ENCODE assay signal across 29 cellular contexts in genomic region chr1:192430644-192431043, GRCh38.
"Had no signal": no experiment of that assay in that cellular context is flagged by ENCODE, and none has a peak within 500 bp of the region (broad histone marks: within the 10 kb centered on the region; RNA-seq: fewer than 3 reads in every experiment).

No MANE protein-coding gene starts in this region.

- H3K79me2 ChIP-seq: parathyroid adenoma had no signal

- H3K27me3 ChIP-seq: neural progenitor cell, neutrophil, stomach, testis, thyroid gland, transverse colon, upper lobe of right lung had no signal

- H3K9ac ChIP-seq: neural progenitor cell, parathyroid adenoma had no signal

- H3K9me3 Mint-ChIP-seq: natural killer cell had no signal

- H3K27ac ChIP-seq: left ventricle myocardium inferior, neural progenitor cell, neutrophil, parathyroid adenoma, skin epidermis, stomach, testis, thyroid gland, transverse colon, upper lobe of right lung had no signal

- H3K4me2 ChIP-seq: neural progenitor cell had no signal

- H3K36me3 Mint-ChIP-seq: immature natural killer cell; mesothelial cell of epicardium; natural killer cell; stimulated activated naive B cell treated with anti-CD40 and anti-IgM and Interleukin-4, amounts not matched to agents 10 μg/mL and 1 μg/mL and 100 μg/mL, for 72 hours had no signal

- H3K4me1 ChIP-seq: left ventricle myocardium inferior, neural progenitor cell, parathyroid adenoma, stomach, testis, thyroid gland, transverse colon, upper lobe of right lung had no signal

- DNase-seq: hypothalamus; immature natural killer cell; kidney; left ventricle myocardium inferior; mesendoderm; naive B cell; natural killer cell; nephron progenitor cell; occipital lobe; retina; stimulated activated CD4-positive, alpha-beta T cell treated with anti-CD3 and anti-CD28 coated beads, Interleukin-12 subunit alpha, Interleukin-12 subunit beta, amount 100 ng/mL, for 4 hours; stimulated activated CD4-positive, alpha-beta T cell treated with anti-CD3 and anti-CD28 coated beads, Interleukin-15, amount 100 ng/mL, for 24 hours; stimulated activated CD4-positive, alpha-beta T cell treated with anti-CD3 and anti-CD28 coated beads, Interleukin-2, amount 100 ng/mL, for 24 hours; stimulated activated CD4-positive, alpha-beta T cell treated with anti-CD3 and anti-CD28 coated beads, Interleukin-4, amount 100 ng/mL, for 1 hour; stimulated activated naive B cell treated with anti-CD40 and anti-IgM and Interleukin-4, amounts not matched to agents 10 μg/mL and 1 μg/mL and 100 μg/mL, for 72 hours; stimulated activated naive CD8-positive, alpha-beta T cell treated with anti-CD3 and anti-CD28 coated beads, Interleukin-15, Interleukin-2, amounts not matched to agents 100 U/mL and 50 U/mL, for 24 hours; stomach; testis; thyroid gland; transverse colon; upper lobe of right lung had no signal

- ATAC-seq: natural killer cell; right cardiac atrium; sciatic nerve; stimulated activated naive B cell treated with anti-CD40 and anti-IgM and Interleukin-4, amounts not matched to agents 10 μg/mL and 1 μg/mL and 100 μg/mL, for 72 hours; stimulated activated naive CD8-positive, alpha-beta T cell treated with anti-CD3 and anti-CD28 coated beads, Interleukin-15, Interleukin-2, amounts not matched to agents 100 U/mL and 50 U/mL, for 24 hours; upper lobe of right lung had no signal

- H2AFZ ChIP-seq: neural progenitor cell, parathyroid adenoma had no signal

- H3K9me3 ChIP-seq: neutrophil, testis, thyroid gland, transverse colon, upper lobe of right lung had no signal

- H3K36me3 ChIP-seq: left ventricle myocardium inferior, neutrophil, stomach, thyroid gland, transverse colon, upper lobe of right lung had no signal

- H3K4me1 Mint-ChIP-seq: immature natural killer cell; mesothelial cell of epicardium; naive B cell; natural killer cell; nephron progenitor cell; stimulated activated naive B cell treated with anti-CD40 and anti-IgM and Interleukin-4, amounts not matched to agents 10 μg/mL and 1 μg/mL and 100 μg/mL, for 72 hours had no signal

- H3K4me3 ChIP-seq: left ventricle myocardium inferior, lung, neural progenitor cell, skin epidermis, stomach, testis, thyroid gland, transverse colon, upper lobe of right lung had no signal

- H3K27ac Mint-ChIP-seq: immature natural killer cell; mesothelial cell of epicardium; naive B cell; natural killer cell; nephron progenitor cell; neural progenitor cell; stimulated activated naive B cell treated with anti-CD40 and anti-IgM and Interleukin-4, amounts not matched to agents 10 μg/mL and 1 μg/mL and 100 μg/mL, for 72 hours had no signal

- H3K4me3 Mint-ChIP-seq: immature natural killer cell; mesothelial cell of epicardium; naive B cell; natural killer cell; nephron progenitor cell; neural progenitor cell; stimulated activated naive B cell treated with anti-CD40 and anti-IgM and Interleukin-4, amounts not matched to agents 10 μg/mL and 1 μg/mL and 100 μg/mL, for 72 hours had no signal
